In genomic region chr9:72441296-72442211, GRCh38 we compare ENCODE assay signal across 2 cellular contexts.
TF ChIP-seq lines count a peak whose summit lies in the region.

No MANE protein-coding gene starts in this region.

TF ChIP-seq in IMR-90, 13 proteins besides CTCF, POLR2A, EP300 and RAD21:
- no peak for TF ChIP-seq MAZ (IDR thresholded peaks at IDR 0.05; ENCODE audit: borderline replicate concordance, low read depth, low read length)
- TF ChIP-seq NFE2L2 (IDR thresholded peaks at IDR 0.05; ENCODE audit: low read depth, low read length): no peak
- TF ChIP-seq SMC3 (IDR thresholded peaks at IDR 0.05; ENCODE audit: low read depth, low read length): no peak
- no peak for TF ChIP-seq RCOR1 (IDR thresholded peaks at IDR 0.05; ENCODE audit: insufficient replicate concordance, low read length)
- no peak for TF ChIP-seq FOS (IDR thresholded peaks at IDR 0.05; ENCODE audit: low read depth, low read length)
- no peak for TF ChIP-seq CEBPB (IDR thresholded peaks at IDR 0.05; ENCODE audit: low read depth, low read length)
- no peak for TF ChIP-seq RFX5 (IDR thresholded peaks at IDR 0.05; ENCODE audit: low read depth, low read length)
- TF ChIP-seq CHD1 (IDR thresholded peaks at IDR 0.05; ENCODE audit: low read depth, low read length): no peak
- no peak for TF ChIP-seq BHLHE40 (IDR thresholded peaks at IDR 0.05; ENCODE audit: low read depth, low read length)
- TF ChIP-seq, protein P1, sequence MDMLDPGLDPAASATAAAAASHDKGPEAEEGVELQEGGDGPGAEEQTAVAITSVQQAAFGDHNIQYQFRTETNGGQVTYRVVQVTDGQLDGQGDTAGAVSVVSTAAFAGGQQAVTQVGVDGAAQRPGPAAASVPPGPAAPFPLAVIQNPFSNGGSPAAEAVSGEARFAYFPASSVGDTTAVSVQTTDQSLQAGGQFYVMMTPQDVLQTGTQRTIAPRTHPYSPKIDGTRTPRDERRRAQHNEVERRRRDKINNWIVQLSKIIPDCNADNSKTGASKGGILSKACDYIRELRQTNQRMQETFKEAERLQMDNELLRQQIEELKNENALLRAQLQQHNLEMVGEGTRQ (IDR thresholded peaks at IDR 0.05; ENCODE audit: low read depth, low read length): no peak

TF ChIP-seq in WTC11, 78 proteins besides CTCF, POLR2A, EP300 and RAD21:
- TF ChIP-seq NR3C1 (CRISPR knock-in tag; conservative IDR thresholded peaks at IDR 0.05; ENCODE audit: low read depth) (no peak), RORB (CRISPR knock-in tag; IDR thresholded peaks at IDR 0.05) (no peak), NFATC4 (CRISPR knock-in tag; IDR thresholded peaks at IDR 0.05) (no peak), CREM (CRISPR knock-in tag; IDR thresholded peaks at IDR 0.05) (no peak), NR1H2 (CRISPR knock-in tag; IDR thresholded peaks at IDR 0.05) (no peak), EMX1 (CRISPR knock-in tag; IDR thresholded peaks at IDR 0.05) (no peak), CDX4 (CRISPR knock-in tag; IDR thresholded peaks at IDR 0.05; ENCODE audit: borderline replicate concordance) (no peak), MAX (CRISPR knock-in tag; IDR thresholded peaks at IDR 0.05) (no peak)
- TF ChIP-seq, protein P2, sequence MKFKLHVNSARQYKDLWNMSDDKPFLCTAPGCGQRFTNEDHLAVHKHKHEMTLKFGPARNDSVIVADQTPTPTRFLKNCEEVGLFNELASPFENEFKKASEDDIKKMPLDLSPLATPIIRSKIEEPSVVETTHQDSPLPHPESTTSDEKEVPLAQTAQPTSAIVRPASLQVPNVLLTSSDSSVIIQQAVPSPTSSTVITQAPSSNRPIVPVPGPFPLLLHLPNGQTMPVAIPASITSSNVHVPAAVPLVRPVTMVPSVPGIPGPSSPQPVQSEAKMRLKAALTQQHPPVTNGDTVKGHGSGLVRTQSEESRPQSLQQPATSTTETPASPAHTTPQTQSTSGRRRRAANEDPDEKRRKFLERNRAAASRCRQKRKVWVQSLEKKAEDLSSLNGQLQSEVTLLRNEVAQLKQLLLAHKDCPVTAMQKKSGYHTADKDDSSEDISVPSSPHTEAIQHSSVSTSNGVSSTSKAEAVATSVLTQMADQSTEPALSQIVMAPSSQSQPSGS (CRISPR knock-in tag; IDR thresholded peaks at IDR 0.05; ENCODE audit: borderline replicate concordance, low read depth): no peak
TF ChIP-seq in WTC11: peak in this region for 0.
